In the genomic region with DNA sequence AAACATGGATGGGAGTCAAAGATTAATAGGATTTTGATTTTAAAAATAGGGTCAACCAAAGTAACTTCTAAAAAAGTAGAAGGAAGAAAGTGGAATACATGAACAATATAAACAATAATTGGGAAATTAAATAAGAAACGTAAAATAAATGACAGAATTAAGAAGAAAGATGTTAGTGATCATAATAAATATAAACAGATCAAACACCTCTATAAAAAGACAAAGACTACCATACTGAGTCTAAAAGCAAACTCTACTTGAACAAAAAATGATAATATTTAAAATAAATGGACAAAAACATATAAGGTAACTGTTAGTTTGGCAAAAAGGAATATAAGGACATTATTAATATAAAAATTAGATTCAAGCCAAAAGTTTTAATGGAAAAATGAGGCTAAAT, we compare ENCODE assay signal across 35 cellular contexts.
"Had no signal": no experiment of that assay in that cellular context is flagged by ENCODE, and none has a peak within 500 bp of the region (broad histone marks: within the 10 kb centered on the region; RNA-seq: fewer than 3 reads in every experiment).

No MANE protein-coding gene starts in this region.

- H3K36me3 Mint-ChIP-seq: activated naive CD4-positive, alpha-beta T cell treated with anti-CD3 and anti-CD28 coated beads, Interleukin-2, amount 50 U/mL, for 72 hours; activated naive CD8-positive, alpha-beta T cell treated with anti-CD3 and anti-CD28 coated beads for 36 hours had no signal

- H3K27ac Mint-ChIP-seq: activated B cell treated with CpG ODN at 0.5 μM for 24 hours; activated CD4-positive, alpha-beta memory T cell treated with anti-CD3 and anti-CD28 coated beads for 36 hours; activated CD4-positive, alpha-beta T cell treated with anti-CD3 and anti-CD28 coated beads, Interleukin-2, amount 10 ng/mL, durations not matched to agents 24 days and 14 days; activated CD8-positive, alpha-beta T cell treated with anti-CD3 and anti-CD28 coated beads for 36 hours; activated naive CD4-positive, alpha-beta T cell treated with anti-CD3 and anti-CD28 coated beads for 36 hours; activated naive CD4-positive, alpha-beta T cell treated with anti-CD3 and anti-CD28 coated beads, Interleukin-2, amount 50 U/mL, for 72 hours; activated naive CD8-positive, alpha-beta T cell treated with anti-CD3 and anti-CD28 coated beads for 36 hours; activated T-cell treated with anti-CD3 and anti-CD28 coated beads, Interleukin-2, amount 50 U/mL, for 72 hours; activated T-helper 1 cell treated with anti-CD3 and anti-CD28 coated beads, Interleukin-12 subunit alpha, Interleukin-12 subunit beta, Interleukin-2, Interleukin-4 antibody, amounts not matched to agents 30 ng/mL and 10 ng/mL and 1 ng/mL, durations not matched to agents 14 hours and 24 hours and 36 hours; activated T-helper 17 cell treated with anti-CD3 and anti-CD28 coated beads, Interleukin-2, amount 50 U/mL, for 72 hours; T-helper 2 cell treated with Interferon-gamma antibody and Interleukin-4, amounts not matched to agents 5 μg/mL and 100 μg/mL, for 36 hours had no signal

- H3K4me3 ChIP-seq: adrenal gland, body of pancreas, breast epithelium had no signal

- H3K36me3 ChIP-seq: adrenal gland, brain microvascular endothelial cell, breast epithelium had no signal

- H3K4me1 Mint-ChIP-seq: activated B cell treated with CpG ODN at 0.5 μM for 24 hours; activated CD4-positive, alpha-beta T cell treated with anti-CD3 and anti-CD28 coated beads, Interleukin-2, amount 10 ng/mL, durations not matched to agents 24 days and 14 days; activated naive CD8-positive, alpha-beta T cell treated with anti-CD3 and anti-CD28 coated beads for 36 hours; activated T-helper 17 cell treated with anti-CD3 and anti-CD28 coated beads, Interleukin-2, amount 50 U/mL, for 72 hours had no signal

- H3K27ac ChIP-seq: adrenal gland, body of pancreas, brain microvascular endothelial cell, breast epithelium, VCaP had no signal

- FAIRE-seq: astrocyte, TTC549 had no signal

- H3K4me1 ChIP-seq: adrenal gland, body of pancreas, breast epithelium had no signal

- H3K9me3 ChIP-seq: body of pancreas had no signal

- DNase-seq: activated B cell treated with CpG ODN at 0.5 μM for 24 hours; activated CD4-positive, alpha-beta memory T cell treated with anti-CD3 and anti-CD28 coated beads for 36 hours; activated CD4-positive, alpha-beta T cell treated with anti-CD3 and anti-CD28 coated beads for 4 hours; activated CD4-positive, alpha-beta T cell treated with anti-CD3 and anti-CD28 coated beads, Interleukin-2, amount 10 ng/mL, durations not matched to agents 24 days and 14 days; activated CD4-positive, alpha-beta T cell treated with anti-CD3 and anti-CD28 coated beads, Interleukin-2, amount 50 U/mL, for 1 hour; activated CD4-positive, alpha-beta T cell treated with anti-CD3 and anti-CD28 coated beads, Interleukin-2, amount 50 U/mL, for 4 hours; activated CD4-positive, CD25-positive, alpha-beta regulatory T cell treated with anti-CD3 and anti-CD28 coated beads, Interleukin-2, amount 50 U/mL, for 72 hours; activated CD8-positive, alpha-beta memory T cell treated with anti-CD3 and anti-CD28 coated beads, Interleukin-2, amount 50 U/mL, for 4 hours; activated CD8-positive, alpha-beta T cell treated with anti-CD3 and anti-CD28 coated beads for 36 hours; activated effector memory CD4-positive, alpha-beta T cell treated with anti-CD3 and anti-CD28 coated beads, Interleukin-2, amount 50 U/mL, for 16 hours; activated gamma-delta T cell treated with Interleukin-2 at 50 U/mL for 16 hours; activated naive CD4-positive, alpha-beta T cell; activated naive CD4-positive, alpha-beta T cell treated with anti-CD3 and anti-CD28 coated beads for 36 hours; activated naive CD4-positive, alpha-beta T cell treated with anti-CD3 and anti-CD28 coated beads, Interleukin-2, amount 50 U/mL, for 16 hours; activated naive CD8-positive, alpha-beta T cell treated with anti-CD3 and anti-CD28 coated beads for 36 hours; activated T-cell treated with anti-CD3 and anti-CD28 coated beads for 4 hours; activated T-cell treated with anti-CD3 and anti-CD28 coated beads, Interleukin-2, amount 50 U/mL, for 1 hour; activated T-cell treated with anti-CD3 and anti-CD28 coated beads, Interleukin-2, amount 50 U/mL, for 4 hours; activated T-cell treated with anti-CD3 and anti-CD28 coated beads, Interleukin-2, amount 50 U/mL, for 72 hours; adrenal gland; amniotic stem cell; aorta; body of pancreas; brain microvascular endothelial cell; central memory CD4-positive, alpha-beta T cell; T-helper 2 cell; T-helper 9 cell had no signal

- H3K9me3 Mint-ChIP-seq: activated CD4-positive, alpha-beta memory T cell treated with anti-CD3 and anti-CD28 coated beads for 36 hours; activated naive CD4-positive, alpha-beta T cell treated with anti-CD3 and anti-CD28 coated beads for 36 hours; activated naive CD8-positive, alpha-beta T cell treated with anti-CD3 and anti-CD28 coated beads for 36 hours; activated T-helper 1 cell treated with anti-CD3 and anti-CD28 coated beads, Interleukin-12 subunit alpha, Interleukin-12 subunit beta, Interleukin-2, Interleukin-4 antibody, amounts not matched to agents 30 ng/mL and 10 ng/mL and 1 ng/mL, durations not matched to agents 14 hours and 24 hours and 36 hours; T-helper 2 cell treated with Interferon-gamma antibody and Interleukin-4, amounts not matched to agents 5 μg/mL and 100 μg/mL, for 36 hours had no signal

- H3K4me3 Mint-ChIP-seq: activated B cell treated with CpG ODN at 0.5 μM for 24 hours; activated CD4-positive, alpha-beta memory T cell treated with anti-CD3 and anti-CD28 coated beads for 36 hours; activated CD4-positive, alpha-beta T cell treated with anti-CD3 and anti-CD28 coated beads, Interleukin-2, amount 10 ng/mL, durations not matched to agents 24 days and 14 days; activated CD8-positive, alpha-beta T cell treated with anti-CD3 and anti-CD28 coated beads for 36 hours; activated naive CD4-positive, alpha-beta T cell treated with anti-CD3 and anti-CD28 coated beads for 36 hours; activated naive CD8-positive, alpha-beta T cell treated with anti-CD3 and anti-CD28 coated beads for 36 hours; activated T-cell treated with anti-CD3 and anti-CD28 coated beads, Interleukin-2, amount 50 U/mL, for 4 hours; activated T-cell treated with anti-CD3 and anti-CD28 coated beads, Interleukin-2, amount 50 U/mL, for 72 hours; activated T-helper 1 cell treated with anti-CD3 and anti-CD28 coated beads, Interleukin-12 subunit alpha, Interleukin-12 subunit beta, Interleukin-2, Interleukin-4 antibody, amounts not matched to agents 30 ng/mL and 10 ng/mL and 1 ng/mL, durations not matched to agents 14 hours and 24 hours and 36 hours; activated T-helper 17 cell treated with anti-CD3 and anti-CD28 coated beads, Interleukin-2, amount 50 U/mL, for 72 hours; T-helper 2 cell treated with Interferon-gamma antibody and Interleukin-4, amounts not matched to agents 5 μg/mL and 100 μg/mL, for 36 hours had no signal
